ENCODE assay signal across 8 cellular contexts in genomic region chr7:119175916-119176627, GRCh38.
DNase-seq lines count a peak whose midpoint lies in the region; ATAC-seq and TF ChIP-seq lines count a peak whose summit lies in the region.

No MANE protein-coding gene starts in this region.

- ATAC-seq in GM19324 (IDR thresholded peaks at IDR 0.05; ENCODE audit: low FRiP score, unreplicated experiment), result peak; percentile 53
- ATAC-seq in HG03565 (IDR thresholded peaks at IDR 0.05; ENCODE audit: unreplicated experiment), result peak; percentile 58
- ATAC-seq in HG03097 (IDR thresholded peaks at IDR 0.05; ENCODE audit: low FRiP score, unreplicated experiment), result no peak

- peak; percentile 48 for DNase-seq in D341Med (ENCODE audit: low spot score)
- peak; percentile 60 for DNase-seq in NCI-H510A treated with DMSO at 0.1 percent for 48 hours (lab: John Stamatoyannopoulos, UW)
- peak in 1 of 2 donors; percentile 66 for DNase-seq in ascending aorta (ENCODE audit: low spot score in 2 of 2)
- DNase-seq in inferior parietal cortex (ENCODE audit: extremely low spot score), result peak; percentile 83
- peak; percentile 12 to 33 for DNase-seq in thyroid gland

- TF ChIP-seq CTCF in ascending aorta (IDR thresholded peaks at IDR 0.05), result peak in 2 of 3 experiments; percentile 68 to 79
- TF ChIP-seq CTCF in thyroid gland (IDR thresholded peaks at IDR 0.05), result peak; percentile 15 to 74 (median 42)

- H3K4me1 ChIP-seq in ascending aorta, result no peaks in the 10 kb centered on the region
- no peaks in the 10 kb centered on the region for H3K4me1 ChIP-seq in thyroid gland

- H3K27ac ChIP-seq in ascending aorta (no peak overlapping the region), thyroid gland (no peak overlapping the region)

- H3K27me3 ChIP-seq in ascending aorta, result no peaks in the 10 kb centered on the region
- H3K27me3 ChIP-seq in thyroid gland, result no peaks in the 10 kb centered on the region

- 12 to 15% methylated on average over 6 of the region's 6 CpGs for WGBS in thyroid gland, 2 donors

- H3K36me3 ChIP-seq in ascending aorta (no peaks in the 10 kb centered on the region), thyroid gland (no peaks in the 10 kb centered on the region)

- TF ChIP-seq POLR2A in thyroid gland (IDR thresholded peaks at IDR 0.05), result no peak

- H3K4me3 ChIP-seq in ascending aorta, result no peak overlapping the region
- no peak overlapping the region for H3K4me3 ChIP-seq in thyroid gland (replicated peaks in 1 of 3)

- intact Hi-C loops in ascending aorta (cut with DNase I) (loop anchor here (2.0 to 10.0 kb wide), 4 partner anchors 257 to 919 kb away; no protein-coding TSS in a partner anchor), thyroid gland (cut with DNase I) (no loop called here)

- H3K9me3 ChIP-seq in ascending aorta (no peaks in the 10 kb centered on the region), thyroid gland (no peaks in the 10 kb centered on the region)
